8 cellular contexts compared by ENCODE assay signal in the genomic region with DNA sequence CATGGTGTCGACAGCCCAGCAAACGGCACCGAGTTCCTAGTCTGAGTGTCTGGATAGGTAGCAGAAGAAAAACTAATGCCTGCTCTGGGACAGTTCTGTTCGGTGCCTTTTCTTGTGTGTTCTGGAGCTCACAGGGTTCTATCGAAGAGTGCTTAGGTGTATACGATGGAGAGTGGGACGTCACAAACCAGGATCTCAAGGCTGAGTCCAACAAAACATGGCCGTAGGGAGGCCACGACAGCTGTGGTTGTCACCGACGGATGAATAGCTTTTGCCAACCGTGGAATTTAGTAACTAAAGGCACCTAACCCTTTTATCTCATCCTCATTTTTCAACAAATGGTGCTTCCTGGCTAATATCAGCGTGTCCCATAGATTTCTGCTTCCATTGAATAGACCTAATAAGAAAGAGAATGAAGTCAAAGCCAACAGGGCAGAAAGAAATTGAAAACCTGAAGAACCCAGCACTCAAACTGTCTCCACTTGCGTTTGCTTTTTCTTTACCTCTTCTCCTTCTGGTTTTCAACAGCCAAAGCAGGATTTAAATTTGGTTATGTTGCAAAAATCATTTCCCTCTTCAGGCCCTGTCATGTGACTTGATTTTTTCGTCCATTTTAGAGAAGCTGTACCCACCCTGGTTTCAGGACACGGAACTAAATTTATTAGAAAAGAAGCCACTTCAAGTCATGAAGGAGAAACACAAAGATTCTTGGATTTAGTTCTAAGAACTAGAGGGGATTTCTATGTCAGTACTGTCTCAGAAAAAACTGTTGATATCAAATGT. TPM values are rescaled to one million over a fixed set of nuclear protein-coding genes. Genes with fewer than 3 reads are reported as not detected.
DNase-seq lines count a peak whose midpoint lies in the region; ATAC-seq and TF ChIP-seq lines count a peak whose summit lies in the region.

No MANE protein-coding gene starts in this region.

- H3K27me3 ChIP-seq in rectal smooth muscle tissue (ENCODE audit: control insufficient read depth, insufficient read depth, low read length), result no peaks in the 10 kb centered on the region

- H3K4me3 Mint-ChIP-seq in CD14-positive monocyte, result peak overlapping the region; percentile 99

- DNase-seq in CD14-positive monocyte (ENCODE audit: low spot score) (no peak), SHP77 treated with DMSO at 0.1 percent for 48 hours (lab: John Stamatoyannopoulos, UW) (peak; percentile 40), fibroblast of pulmonary artery (ENCODE audit: low read depth) (no peak), HEK293T (ENCODE audit: extremely low spot score) (no peak), OCI-M1 (lab: John Stamatoyannopoulos, UW) (no peak)

- H3K4me1 ChIP-seq in rectal smooth muscle tissue (ENCODE audit: control insufficient read depth, insufficient read depth, low read length), result peaks cover 10% of the 10 kb centered on the region

- H3K27me3 Mint-ChIP-seq in CD14-positive monocyte (ENCODE audit: low read depth in 3 of 3), result peaks cover 0 to 2% (median 0%) of the 10 kb centered on the region in 3 donors

- peak overlapping the region; percentile 91 for H3K4me3 ChIP-seq in fibroblast of pulmonary artery (replicated peaks; ENCODE audit: low read depth, low read length)
- H3K4me3 ChIP-seq in rectal smooth muscle tissue (ENCODE audit: low read length), result peak overlapping the region; percentile 95

- H3K4me1 Mint-ChIP-seq in CD14-positive monocyte, result peaks cover 38% of the 10 kb centered on the region

- TF ChIP-seq CTCF in CD14-positive monocyte (IDR thresholded peaks at IDR 0.05) (no peak), fibroblast of pulmonary artery (IDR thresholded peaks at IDR 0.05; ENCODE audit: low read length, missing control alignments) (no peak)

- intact Hi-C loops in CD14-positive monocyte (cut with micrococcal nuclease), result loop anchor here (5.0 kb wide), 2 partner anchors 44 to 914 kb away; a partner anchor contains a TSS

- CTCF ChIA-PET in HEK293T (lab: Yijun Ruan, JAX), result interaction anchor here (0.5 to 1.0 kb wide), 3 partner anchors 19 to 262 kb away, joined by 3 to 5 read pairs (median 4); a partner anchor contains a TSS

- ATAC-seq in GM19467 (IDR thresholded peaks at IDR 0.05; ENCODE audit: unreplicated experiment), result peak; percentile 9
- no peak for ATAC-seq in HG03095 (IDR thresholded peaks at IDR 0.05; ENCODE audit: unreplicated experiment)

- peak overlapping the region; percentile 86 to 99 (median 97) for H3K27ac Mint-ChIP-seq in CD14-positive monocyte

- peaks cover 18 to 31% of the 10 kb centered on the region in 2 donors for H3K36me3 Mint-ChIP-seq in CD14-positive monocyte

- POLR2A ChIA-PET in HEK293T (lab: Yijun Ruan, JAX), result interaction anchor here (0.8 to 2.8 kb wide), 16 partner anchors 9 to 117 kb away, joined by 3 to 32 read pairs (median 4); a partner anchor contains a TSS

- no peaks in the 10 kb centered on the region for H3K9me3 Mint-ChIP-seq in CD14-positive monocyte

- H3K27ac ChIP-seq in rectal smooth muscle tissue (ENCODE audit: low read depth, low read length), result peak overlapping the region; percentile 92

- H3K36me3 ChIP-seq in rectal smooth muscle tissue (ENCODE audit: control insufficient read depth, insufficient read depth, low read length), result no peaks in the 10 kb centered on the region

- H3K9ac ChIP-seq in rectal smooth muscle tissue (ENCODE audit: low read length), result peak overlapping the region; percentile 38

TF ChIP-seq in HEK293T, 16 proteins besides CTCF, POLR2A, EP300 and RAD21:
- TF ChIP-seq LEF1 (IDR thresholded peaks at IDR 0.05; ENCODE audit: borderline replicate concordance) (no peak), FOXK2 (IDR thresholded peaks at IDR 0.05) (no peak), FOXA1 (IDR thresholded peaks at IDR 0.05) (no peak), ELF4 (IDR thresholded peaks at IDR 0.05) (no peak), HDGF (IDR thresholded peaks at IDR 0.05; ENCODE audit: borderline replicate concordance) (no peak), SP1 (IDR thresholded peaks at IDR 0.05) (no peak)

RNA-seq across cellular contexts. Expression of a gene that starts 0.8 kb away (rescaled TPM):
- polyA plus RNA-seq in CD14-positive monocyte, result 1 to 10 TPM; 4.0 to 8.1 TPM

RNA-seq across cellular contexts. Expression of a gene that starts 42.9 kb away (rescaled TPM):
- 1 to 10 TPM; 3.6 to 4.1 TPM for polyA plus RNA-seq in CD14-positive monocyte
